ENCODE assay signal across 1 cellular context in the genomic region with DNA sequence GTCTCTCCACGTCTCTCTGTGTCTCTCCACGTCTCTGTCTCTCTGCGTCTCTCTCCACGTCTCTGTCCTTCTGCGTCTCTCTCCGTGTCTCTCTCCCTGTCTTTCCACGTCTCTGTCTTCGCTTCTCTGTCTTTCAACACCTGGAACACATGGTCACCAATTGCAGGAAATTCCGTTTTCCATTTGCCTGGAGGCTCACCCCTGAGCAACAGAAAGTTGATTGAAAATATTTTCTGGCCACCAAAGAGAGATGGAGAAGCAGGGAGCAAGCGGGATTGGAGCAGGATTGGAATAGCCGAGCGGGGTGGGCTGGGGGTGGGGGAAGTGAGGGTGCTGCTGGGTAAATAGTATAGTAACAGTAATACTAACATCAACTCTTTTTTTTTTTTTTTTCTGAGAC.
TF ChIP-seq lines count a peak whose summit lies in the region.

No MANE protein-coding gene starts in this region.

TF ChIP-seq in GM23338, 12 proteins besides CTCF, POLR2A, EP300 and RAD21 (continued from another document):
- TF ChIP-seq, protein P1, sequence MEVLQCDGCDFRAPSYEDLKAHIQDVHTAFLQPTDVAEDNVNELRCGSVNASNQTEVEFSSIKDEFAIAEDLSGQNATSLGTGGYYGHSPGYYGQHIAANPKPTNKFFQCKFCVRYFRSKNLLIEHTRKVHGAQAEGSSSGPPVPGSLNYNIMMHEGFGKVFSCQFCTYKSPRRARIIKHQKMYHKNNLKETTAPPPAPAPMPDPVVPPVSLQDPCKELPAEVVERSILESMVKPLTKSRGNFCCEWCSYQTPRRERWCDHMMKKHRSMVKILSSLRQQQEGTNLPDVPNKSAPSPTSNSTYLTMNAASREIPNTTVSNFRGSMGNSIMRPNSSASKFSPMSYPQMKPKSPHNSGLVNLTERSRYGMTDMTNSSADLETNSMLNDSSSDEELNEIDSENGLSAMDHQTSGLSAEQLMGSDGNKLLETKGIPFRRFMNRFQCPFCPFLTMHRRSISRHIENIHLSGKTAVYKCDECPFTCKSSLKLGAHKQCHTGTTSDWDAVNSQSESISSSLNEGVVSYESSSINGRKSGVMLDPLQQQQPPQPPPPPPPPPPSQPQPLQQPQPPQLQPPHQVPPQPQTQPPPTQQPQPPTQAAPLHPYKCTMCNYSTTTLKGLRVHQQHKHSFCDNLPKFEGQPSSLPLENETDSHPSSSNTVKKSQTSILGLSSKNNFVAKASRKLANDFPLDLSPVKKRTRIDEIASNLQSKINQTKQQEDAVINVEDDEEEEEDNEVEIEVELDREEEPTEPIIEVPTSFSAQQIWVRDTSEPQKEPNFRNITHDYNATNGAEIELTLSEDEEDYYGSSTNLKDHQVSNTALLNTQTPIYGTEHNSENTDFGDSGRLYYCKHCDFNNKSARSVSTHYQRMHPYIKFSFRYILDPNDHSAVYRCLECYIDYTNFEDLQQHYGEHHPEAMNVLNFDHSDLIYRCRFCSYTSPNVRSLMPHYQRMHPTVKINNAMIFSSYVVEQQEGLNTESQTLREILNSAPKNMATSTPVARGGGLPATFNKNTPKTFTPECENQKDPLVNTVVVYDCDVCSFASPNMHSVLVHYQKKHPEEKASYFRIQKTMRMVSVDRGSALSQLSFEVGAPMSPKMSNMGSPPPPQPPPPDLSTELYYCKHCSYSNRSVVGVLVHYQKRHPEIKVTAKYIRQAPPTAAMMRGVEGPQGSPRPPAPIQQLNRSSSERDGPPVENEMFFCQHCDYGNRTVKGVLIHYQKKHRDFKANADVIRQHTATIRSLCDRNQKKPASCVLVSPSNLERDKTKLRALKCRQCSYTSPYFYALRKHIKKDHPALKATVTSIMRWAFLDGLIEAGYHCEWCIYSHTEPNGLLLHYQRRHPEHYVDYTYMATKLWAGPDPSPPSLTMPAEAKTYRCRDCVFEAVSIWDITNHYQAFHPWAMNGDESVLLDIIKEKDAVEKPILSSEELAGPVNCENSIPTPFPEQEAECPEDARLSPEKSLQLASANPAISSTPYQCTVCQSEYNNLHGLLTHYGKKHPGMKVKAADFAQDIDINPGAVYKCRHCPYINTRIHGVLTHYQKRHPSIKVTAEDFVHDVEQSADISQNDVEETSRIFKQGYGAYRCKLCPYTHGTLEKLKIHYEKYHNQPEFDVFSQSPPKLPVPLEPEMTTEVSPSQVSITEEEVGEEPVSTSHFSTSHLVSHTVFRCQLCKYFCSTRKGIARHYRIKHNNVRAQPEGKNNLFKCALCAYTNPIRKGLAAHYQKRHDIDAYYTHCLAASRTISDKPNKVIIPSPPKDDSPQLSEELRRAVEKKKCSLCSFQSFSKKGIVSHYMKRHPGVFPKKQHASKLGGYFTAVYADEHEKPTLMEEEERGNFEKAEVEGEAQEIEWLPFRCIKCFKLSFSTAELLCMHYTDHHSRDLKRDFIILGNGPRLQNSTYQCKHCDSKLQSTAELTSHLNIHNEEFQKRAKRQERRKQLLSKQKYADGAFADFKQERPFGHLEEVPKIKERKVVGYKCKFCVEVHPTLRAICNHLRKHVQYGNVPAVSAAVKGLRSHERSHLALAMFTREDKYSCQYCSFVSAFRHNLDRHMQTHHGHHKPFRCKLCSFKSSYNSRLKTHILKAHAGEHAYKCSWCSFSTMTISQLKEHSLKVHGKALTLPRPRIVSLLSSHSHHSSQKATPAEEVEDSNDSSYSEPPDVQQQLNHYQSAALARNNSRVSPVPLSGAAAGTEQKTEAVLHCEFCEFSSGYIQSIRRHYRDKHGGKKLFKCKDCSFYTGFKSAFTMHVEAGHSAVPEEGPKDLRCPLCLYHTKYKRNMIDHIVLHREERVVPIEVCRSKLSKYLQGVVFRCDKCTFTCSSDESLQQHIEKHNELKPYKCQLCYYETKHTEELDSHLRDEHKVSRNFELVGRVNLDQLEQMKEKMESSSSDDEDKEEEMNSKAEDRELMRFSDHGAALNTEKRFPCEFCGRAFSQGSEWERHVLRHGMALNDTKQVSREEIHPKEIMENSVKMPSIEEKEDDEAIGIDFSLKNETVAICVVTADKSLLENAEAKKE (CRISPR knock-in tag; IDR thresholded peaks at IDR 0.05), result no peak
- TF ChIP-seq ZNF331 (CRISPR knock-in tag; IDR thresholded peaks at IDR 0.05; ENCODE audit: low read depth), result no peak
- no peak for TF ChIP-seq EZH2 (IDR thresholded peaks at IDR 0.05; ENCODE audit: low read depth, unreplicated experiment)
- no peak for TF ChIP-seq JUNB (IDR thresholded peaks at IDR 0.05; ENCODE audit: unreplicated experiment)
TF ChIP-seq in GM23338: peak in this region for 0.
